1 cellular context compared by ENCODE assay signal in genomic region chr2:190334479-190335224, GRCh38.
TF ChIP-seq lines count a peak whose summit lies in the region.

No MANE protein-coding gene starts in this region.

TF ChIP-seq in K562, 482 proteins besides CTCF, POLR2A, EP300 and RAD21 (continued from another document and continues in another):
- peak; percentile 42; the same call in 1 of the 2 replicates for TF ChIP-seq TAL1 (IDR thresholded peaks at IDR 0.05)
- no peak for TF ChIP-seq SNIP1 (IDR thresholded peaks at IDR 0.05; ENCODE audit: low read depth)
- no peak for TF ChIP-seq ZNF124 (CRISPR knock-in tag; IDR thresholded peaks at IDR 0.05)
- TF ChIP-seq JUN (IDR thresholded peaks at IDR 0.05; ENCODE audit: borderline replicate concordance, low read depth, low read length): peak; percentile 40; the same call in 1 of the 2 replicates
- TF ChIP-seq JUN (CRISPR knock-in tag; IDR thresholded peaks at IDR 0.05; ENCODE audit: borderline replicate concordance): no peak
- TF ChIP-seq CEBPG (CRISPR knock-in tag; IDR thresholded peaks at IDR 0.05): no peak
- TF ChIP-seq CEBPG (tag; conservative IDR thresholded peaks at IDR 0.05 in 1 of 2, IDR thresholded peaks at IDR 0.05 in 1 of 2): no peak
- TF ChIP-seq ZBTB40 (IDR thresholded peaks at IDR 0.05): no peak
- TF ChIP-seq ZBTB40 (CRISPR knock-in tag; IDR thresholded peaks at IDR 0.05): no peak
- 0 out of 2 replicates have a peak, but pooled peaks have one; percentile 25 for TF ChIP-seq EP400 (IDR thresholded peaks at IDR 0.05)
- peak in 1 of 2 experiments; percentile 32; a peak in 1 of 4 replicates for TF ChIP-seq RCOR1 (IDR thresholded peaks at IDR 0.05; ENCODE audit: borderline replicate concordance in 1 of 2, low read depth in 2 of 2, low read length in 2 of 2)
- peak; percentile 60 for TF ChIP-seq CBFA2T3 (IDR thresholded peaks at IDR 0.05)
- 0 out of 2 replicates have a peak, but pooled peaks have one; percentile 21 for TF ChIP-seq FOXM1 (IDR thresholded peaks at IDR 0.05; ENCODE audit: low read depth)
- TF ChIP-seq FOXM1 (CRISPR knock-in tag; IDR thresholded peaks at IDR 0.05; ENCODE audit: low read depth): no peak
- TF ChIP-seq MYC (IDR thresholded peaks at IDR 0.05; ENCODE audit: low read depth, low read length): no peak
- TF ChIP-seq MYC (CRISPR knock-in tag; IDR thresholded peaks at IDR 0.05; ENCODE audit: borderline replicate concordance, low read depth): no peak
- TF ChIP-seq ZEB2 (IDR thresholded peaks at IDR 0.05): peak; percentile 53; the same call in 1 of the 2 replicates
- no peak for TF ChIP-seq BHLHE40 (IDR thresholded peaks at IDR 0.05; ENCODE audit: low read length)
- peak; percentile 39; the same call in 1 of the 2 replicates for TF ChIP-seq POLR2H (tag; IDR thresholded peaks at IDR 0.05; ENCODE audit: low read depth)
- peak; percentile 35; the same call in 1 of the 2 replicates for TF ChIP-seq ETV1 (tag; conservative IDR thresholded peaks at IDR 0.05; ENCODE audit: low read depth)
- no peak for TF ChIP-seq KAT7 (CRISPR knock-in tag; IDR thresholded peaks at IDR 0.05; ENCODE audit: borderline replicate concordance)
- no peak for TF ChIP-seq FOXA1 (IDR thresholded peaks at IDR 0.05; ENCODE audit: borderline replicate concordance)
- no peak for TF ChIP-seq ZNF707 (CRISPR knock-in tag; conservative IDR thresholded peaks at IDR 0.05)
- no peak for TF ChIP-seq ZNF436 (CRISPR knock-in tag; IDR thresholded peaks at IDR 0.05)
- TF ChIP-seq MBD1 (CRISPR knock-in tag; IDR thresholded peaks at IDR 0.05): no peak
- TF ChIP-seq BRD9 (IDR thresholded peaks at IDR 0.05; ENCODE audit: low read depth, partially characterized antibody): peak; percentile 53
- 0 out of 4 replicates have a peak, but pooled peaks have one; percentile 38 to 45 for TF ChIP-seq KDM1A (IDR thresholded peaks at IDR 0.05)
- TF ChIP-seq COPS2 (conservative IDR thresholded peaks at IDR 0.05): no peak
- peak; percentile 51 for TF ChIP-seq SOX6 (IDR thresholded peaks at IDR 0.05)
- peak; percentile 63; the same call in 1 of the 2 replicates for TF ChIP-seq NBN (IDR thresholded peaks at IDR 0.05; ENCODE audit: low read depth)
- no peak for TF ChIP-seq ZNF23 (CRISPR knock-in tag; IDR thresholded peaks at IDR 0.05)
- TF ChIP-seq FOXA3 (CRISPR knock-in tag; conservative IDR thresholded peaks at IDR 0.05 in 1 of 2, IDR thresholded peaks at IDR 0.05 in 1 of 2): no peak
- peak; percentile 69 for TF ChIP-seq CCNT2 (IDR thresholded peaks at IDR 0.05; ENCODE audit: borderline replicate concordance, extremely low read depth, insufficient read length, low read depth, low read length)
- 0 out of 2 replicates have a peak, but pooled peaks have one; percentile 38 for TF ChIP-seq SUPT5H (IDR thresholded peaks at IDR 0.05)
- no peak for TF ChIP-seq ZNF609 (CRISPR knock-in tag; IDR thresholded peaks at IDR 0.05; ENCODE audit: borderline replicate concordance)
- peak in 1 of 2 experiments; percentile 24; a peak in 1 of 4 replicates for TF ChIP-seq MNT (conservative IDR thresholded peaks at IDR 0.05)
- peak; percentile 21 for TF ChIP-seq FOS (IDR thresholded peaks at IDR 0.05; ENCODE audit: extremely low read depth, insufficient read length)
- peak; percentile 28; the same call in 1 of the 2 replicates for TF ChIP-seq POLR2AphosphoS5 (IDR thresholded peaks at IDR 0.05; ENCODE audit: control insufficient read depth, insufficient read depth, low read depth, low read length)
- no peak for TF ChIP-seq HOXB6 (CRISPR knock-in tag; IDR thresholded peaks at IDR 0.05; ENCODE audit: borderline replicate concordance)
- no peak for TF ChIP-seq STAG1 (CRISPR knock-in tag; IDR thresholded peaks at IDR 0.05; ENCODE audit: borderline replicate concordance)
- 0 out of 2 replicates have a peak, but pooled peaks have one; percentile 17 for TF ChIP-seq CXXC5 (CRISPR knock-in tag; IDR thresholded peaks at IDR 0.05)
- TF ChIP-seq MCM5 (IDR thresholded peaks at IDR 0.05; ENCODE audit: low read depth): no peak
- peak in 1 of 2 experiments; percentile 29; a peak in 1 of 4 replicates for TF ChIP-seq TBL1XR1 (IDR thresholded peaks at IDR 0.05; ENCODE audit: low read length in 2 of 2)
- peak; percentile 64 for TF ChIP-seq SMARCE1 (IDR thresholded peaks at IDR 0.05)
- peak; percentile 74 for TF ChIP-seq DPF2 (IDR thresholded peaks at IDR 0.05)
- peak; percentile 46; the same call in 1 of the 2 replicates for TF ChIP-seq SMARCC2 (IDR thresholded peaks at IDR 0.05; ENCODE audit: low read depth)
- no peak for TF ChIP-seq ARID2 (IDR thresholded peaks at IDR 0.05)
- no peak for TF ChIP-seq POU5F1 (IDR thresholded peaks at IDR 0.05; ENCODE audit: borderline replicate concordance, low read depth, low read length, partially characterized antibody)
- no peak for TF ChIP-seq MEIS2 (IDR thresholded peaks at IDR 0.05; ENCODE audit: partially characterized antibody)
- no peak for TF ChIP-seq HNRNPK (IDR thresholded peaks at IDR 0.05; ENCODE audit: low read depth, low read length, poor library complexity, severe bottlenecking)
- no peak for TF ChIP-seq CBX2 (IDR thresholded peaks at IDR 0.05; ENCODE audit: insufficient read depth, low read length, poor library complexity, severe bottlenecking)
- no peak for TF ChIP-seq MLLT1 (IDR thresholded peaks at IDR 0.05)
- no peak for TF ChIP-seq ZNF263 (CRISPR knock-in tag; IDR thresholded peaks at IDR 0.05; ENCODE audit: borderline replicate concordance)
- TF ChIP-seq SMARCA4 (IDR thresholded peaks at IDR 0.05): peak; percentile 82
